Comparison of ENCODE assay signal across 27 cellular contexts in genomic region chr3:15977089-15977488, GRCh38.
"Had no signal": no experiment of that assay in that cellular context is flagged by ENCODE, and none has a peak within 500 bp of the region (broad histone marks: within the 10 kb centered on the region; RNA-seq: fewer than 3 reads in every experiment).

No MANE protein-coding gene starts in this region.

- H3K4me3 Mint-ChIP-seq: activated naive CD4-positive, alpha-beta T cell treated with anti-CD3 and anti-CD28 coated beads for 36 hours; activated naive CD8-positive, alpha-beta T cell treated with anti-CD3 and anti-CD28 coated beads for 36 hours; natural killer cell treated with Interleukin-12 subunit alpha and Interleukin-12 subunit beta and Interleukin-15 and Interleukin-18, amount 100 ng/mL, for 72 hours; stimulated activated effector memory CD8-positive, alpha-beta T cell treated with anti-CD3 and anti-CD28 coated beads, Interleukin-12 subunit alpha, Interleukin-12 subunit beta, amount 100 ng/mL, for 72 hours; stimulated activated naive CD8-positive, alpha-beta T cell treated with anti-CD3 and anti-CD28 coated beads, Interleukin-15, Interleukin-2, amounts not matched to agents 100 ng/mL and 50 ng/mL, for 24 hours had no signal

- H3K4me3 ChIP-seq: ascending aorta, heart right ventricle, left lung, lower lobe of right lung, mucosa of descending colon, ovary, prostate gland, skin epidermis, upper lobe of left lung, vagina had no signal

- H3K4me1 ChIP-seq: ascending aorta, heart right ventricle, left lung, lower lobe of right lung, prostate gland, upper lobe of left lung, vagina had no signal

- H3K9me3 ChIP-seq: ascending aorta, lower lobe of right lung, mucosa of descending colon, ovary, prostate gland, upper lobe of left lung, vagina had no signal

- H3K27ac ChIP-seq: ascending aorta, heart right ventricle, left lung, lower lobe of right lung, ovary, prostate gland, skin epidermis, upper lobe of left lung, vagina had no signal

- H3K27me3 Mint-ChIP-seq: activated naive CD8-positive, alpha-beta T cell treated with anti-CD3 and anti-CD28 coated beads for 36 hours; stimulated activated naive CD8-positive, alpha-beta T cell treated with anti-CD3 and anti-CD28 coated beads, Interleukin-15, Interleukin-2, amounts not matched to agents 100 ng/mL and 50 ng/mL, for 24 hours had no signal

- H3K4me1 Mint-ChIP-seq: activated naive CD8-positive, alpha-beta T cell treated with anti-CD3 and anti-CD28 coated beads for 36 hours; stimulated activated effector memory CD8-positive, alpha-beta T cell treated with anti-CD3 and anti-CD28 coated beads, Interleukin-12 subunit alpha, Interleukin-12 subunit beta, amount 100 ng/mL, for 72 hours had no signal

- H3K9me3 Mint-ChIP-seq: activated naive CD4-positive, alpha-beta T cell treated with anti-CD3 and anti-CD28 coated beads for 36 hours; activated naive CD8-positive, alpha-beta T cell treated with anti-CD3 and anti-CD28 coated beads for 36 hours; natural killer cell treated with Interleukin-12 subunit alpha and Interleukin-12 subunit beta and Interleukin-15 and Interleukin-18, amount 100 ng/mL, for 72 hours; stimulated activated effector memory CD8-positive, alpha-beta T cell treated with anti-CD3 and anti-CD28 coated beads, Interleukin-12 subunit alpha, Interleukin-12 subunit beta, amount 100 ng/mL, for 72 hours; stimulated activated naive CD8-positive, alpha-beta T cell treated with anti-CD3 and anti-CD28 coated beads, Interleukin-15, Interleukin-2, amounts not matched to agents 100 ng/mL and 50 ng/mL, for 24 hours had no signal

- DNase-seq: activated CD4-positive, alpha-beta T cell treated with anti-CD3 and anti-CD28 coated beads for 48 hours; activated CD4-positive, alpha-beta T cell treated with anti-CD3 and anti-CD28 coated beads, Interleukin-2, amount 50 U/mL, for 48 hours; activated CD8-positive, alpha-beta memory T cell treated with anti-CD3 and anti-CD28 coated beads for 24 hours; activated effector memory CD4-positive, alpha-beta T cell treated with Interleukin-2 at 50 U/mL for 16 hours; activated naive CD4-positive, alpha-beta T cell treated with anti-CD3 and anti-CD28 coated beads for 36 hours; activated naive CD8-positive, alpha-beta T cell treated with anti-CD3 and anti-CD28 coated beads for 36 hours; cortex of kidney; foreskin melanocyte; heart right ventricle; kidney glomerular epithelial cell; left lung; lower lobe of right lung; mucosa of descending colon; ovary; retina; stimulated activated CD4-positive, alpha-beta T cell treated with anti-CD3 and anti-CD28 coated beads, Interleukin-12 subunit alpha, Interleukin-12 subunit beta, amount 100 ng/mL, for 4 hours; stimulated activated CD4-positive, alpha-beta T cell treated with anti-CD3 and anti-CD28 coated beads, Interleukin-4, amount 100 ng/mL, for 1 hour; substantia nigra; upper lobe of left lung had no signal

- FAIRE-seq: endothelial cell of umbilical vein had no signal

- H3K27ac Mint-ChIP-seq: activated naive CD4-positive, alpha-beta T cell treated with anti-CD3 and anti-CD28 coated beads for 36 hours; activated naive CD8-positive, alpha-beta T cell treated with anti-CD3 and anti-CD28 coated beads for 36 hours; natural killer cell treated with Interleukin-12 subunit alpha and Interleukin-12 subunit beta and Interleukin-15 and Interleukin-18, amount 100 ng/mL, for 72 hours; stimulated activated effector memory CD8-positive, alpha-beta T cell treated with anti-CD3 and anti-CD28 coated beads, Interleukin-12 subunit alpha, Interleukin-12 subunit beta, amount 100 ng/mL, for 72 hours; stimulated activated naive CD8-positive, alpha-beta T cell treated with anti-CD3 and anti-CD28 coated beads, Interleukin-15, Interleukin-2, amounts not matched to agents 100 ng/mL and 50 ng/mL, for 24 hours had no signal

- H3K27me3 ChIP-seq: ascending aorta, heart right ventricle, left lung, ovary, upper lobe of left lung, vagina had no signal

- H3K36me3 ChIP-seq: ascending aorta, heart right ventricle, left lung, lower lobe of right lung, ovary, prostate gland, upper lobe of left lung, vagina had no signal

- H3K36me3 Mint-ChIP-seq: activated naive CD8-positive, alpha-beta T cell treated with anti-CD3 and anti-CD28 coated beads for 36 hours; natural killer cell treated with Interleukin-12 subunit alpha and Interleukin-12 subunit beta and Interleukin-15 and Interleukin-18, amount 100 ng/mL, for 72 hours; stimulated activated effector memory CD8-positive, alpha-beta T cell treated with anti-CD3 and anti-CD28 coated beads, Interleukin-12 subunit alpha, Interleukin-12 subunit beta, amount 100 ng/mL, for 72 hours had no signal
